ENCODE assay signal across 22 cellular contexts in the genomic region with DNA sequence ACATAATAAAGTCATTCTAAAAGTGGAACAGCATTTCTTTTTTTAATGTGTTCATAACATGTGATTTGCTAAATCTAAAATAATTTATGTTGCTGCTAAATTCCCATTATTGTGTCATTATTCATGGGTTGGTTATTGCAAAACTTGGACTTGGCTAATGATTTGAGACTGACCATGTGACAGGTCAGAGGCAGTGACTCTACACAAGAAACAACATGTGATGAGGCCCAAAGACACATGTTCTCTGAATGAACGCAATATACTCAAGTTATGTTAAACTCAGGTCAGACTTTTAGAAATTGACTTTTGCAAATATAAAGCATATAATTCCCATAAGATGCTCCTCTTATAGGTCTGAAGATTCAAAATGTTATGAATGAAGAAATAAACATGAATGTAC.
"Had no signal": no experiment of that assay in that cellular context is flagged by ENCODE, and none has a peak within 500 bp of the region (broad histone marks: within the 10 kb centered on the region; RNA-seq: fewer than 3 reads in every experiment).

No MANE protein-coding gene starts in this region.

- H3K4me3 ChIP-seq: body of pancreas, PC-9 had no signal

- ATAC-seq: activated CD8-positive, alpha-beta T cell treated with anti-CD3 and anti-CD28 coated beads for 36 hours; body of pancreas; Right ventricle myocardium inferior had no signal

- DNase-seq: activated CD4-positive, alpha-beta T cell treated with anti-CD3 and anti-CD28 coated beads, Interleukin-2, amount 10 ng/mL, durations not matched to agents 24 days and 14 days; activated CD4-positive, alpha-beta T cell treated with anti-CD3 and anti-CD28 coated beads, Interleukin-2, amount 50 U/mL, for 4 hours; activated CD8-positive, alpha-beta T cell treated with anti-CD3 and anti-CD28 coated beads for 36 hours; activated gamma-delta T cell; activated naive CD4-positive, alpha-beta T cell treated with Interleukin-2 at 50 U/mL for 16 hours; activated naive CD8-positive, alpha-beta T cell treated with anti-CD3 and anti-CD28 coated beads, Interleukin-2, amount 10 ng/mL, durations not matched to agents 7 days and 5 days; activated T-cell treated with anti-CD3 and anti-CD28 coated beads, Interleukin-2, amount 50 U/mL, for 24 hours; body of pancreas; caudate nucleus; cerebellar nuclear complex; NCI-H1105; NCI-H1417 treated with DMSO at 0.1 percent for 48 hours; NCI-H187 treated with DMSO at 0.1 percent for 48 hours; NCI-H2081; NCI-H345; NCI-H510A; NCI-H748 treated with DMSO at 0.1 percent for 48 hours; NK-92 treated with Interleukin-12 subunit alpha and Interleukin-12 subunit beta, amount 100 ng/mL, for 24 hours; PC-9; SIG-M5; SW 1271 had no signal
